ENCODE assay signal across 8 cellular contexts in genomic region chr11:2928605-2929510, GRCh38. TPM values are rescaled to one million over a fixed set of nuclear protein-coding genes. Genes with fewer than 3 reads are reported as not detected.
DNase-seq lines count a peak whose midpoint lies in the region; ATAC-seq and TF ChIP-seq lines count a peak whose summit lies in the region.

Gene PHLDA2 (minus strand): TSS chr11:2929420. CDS start chr11:2929364, 56 bp downstream.

- no peak within 1 kb of the TSS for H3K23ac ChIP-seq in H9 (ENCODE audit: insufficient read length, low read depth, low read length)

- peak within 1 kb of the TSS; percentile 25 for H3K9ac ChIP-seq in H9 (ENCODE audit: extremely low read depth, insufficient read length, low read length)

- no peak within 1 kb of the TSS for H2BK12ac ChIP-seq in H9 (ENCODE audit: insufficient read length, low read depth, low read length)

- peaks cover 6 to 8% of the 10 kb centered on the region in 2 experiments for H3K4me1 Mint-ChIP-seq in H9
- peaks cover 35% of the 10 kb centered on the region for H3K4me1 Mint-ChIP-seq in activated naive CD8-positive, alpha-beta T cell treated with anti-CD3 and anti-CD28 coated beads, Interleukin-2, amount 50 U/mL, for 24 hours

- no peak within 1 kb of the TSS for H4K8ac ChIP-seq in H9 (replicated peaks; ENCODE audit: insufficient read length, low read depth, low read length)

- TF ChIP-seq CTCF in H9 (conservative IDR thresholded peaks at IDR 0.05) (no peak), RWPE2 (IDR thresholded peaks at IDR 0.05; ENCODE audit: poor library complexity, severe bottlenecking) (no peak), right atrium auricular region (IDR thresholded peaks at IDR 0.05) (no peak), retinal pigment epithelial cell (conservative IDR thresholded peaks at IDR 0.05; ENCODE audit: low read depth, low read length) (no peak)

- H3K27ac ChIP-seq in H9 (ENCODE audit: insufficient read length, low read depth, low read length), result no peak within 1 kb of the TSS
- peak within 1 kb of the TSS; percentile 93 for H3K27ac ChIP-seq in RWPE2 (ENCODE audit: poor library complexity, severe bottlenecking)
- H3K27ac ChIP-seq in right atrium auricular region, result peak within 1 kb of the TSS; percentile 29 to 52
- H3K27ac ChIP-seq in SJCRH30, result no peak within 1 kb of the TSS
- H3K27ac ChIP-seq in substantia nigra (ENCODE audit: low read depth, low read length, poor library complexity, severe bottlenecking), result no peak within 1 kb of the TSS

- no peak within 1 kb of the TSS for H2BK15ac ChIP-seq in H9 (ENCODE audit: low read depth, low read length)

- H3K27me3 ChIP-seq in H9 (ENCODE audit: insufficient read depth, low read length) (peaks cover 18% of the 10 kb centered on the region; the same call in 1 of the 2 replicates), RWPE2 (ENCODE audit: insufficient read depth, poor library complexity, severe bottlenecking) (no peaks in the 10 kb centered on the region), right atrium auricular region (peaks cover 0 to 6% of the 10 kb centered on the region in 2 donors), SJCRH30 (no peaks in the 10 kb centered on the region)

- DNase-seq in 8988T, result peak; percentile 85
- DNase-seq in H9, result peak; percentile 67
- DNase-seq in RWPE2 (ENCODE audit: low spot score), result peak; percentile 79
- DNase-seq in activated naive CD8-positive, alpha-beta T cell treated with anti-CD3 and anti-CD28 coated beads, Interleukin-2, amount 50 U/mL, for 24 hours, result peak; percentile 70
- no peak for DNase-seq in right atrium auricular region (ENCODE audit: low spot score)
- DNase-seq in retinal pigment epithelial cell (ENCODE audit: low read depth), result no peak
- no peak for DNase-seq in SJCRH30
- DNase-seq in substantia nigra (lab: John Stamatoyannopoulos, UW), result no peak

- no peak within 1 kb of the TSS for H4K91ac ChIP-seq in H9 (ENCODE audit: insufficient read length, low read depth, low read length)

- H2BK20ac ChIP-seq in H9 (ENCODE audit: low read depth, low read length, poor library complexity, severe bottlenecking), result no peak within 1 kb of the TSS

- peaks cover 10% of the 10 kb centered on the region for H3K23me2 ChIP-seq in H9 (ENCODE audit: insufficient read length, low read depth, low read length, poor library complexity, severe bottlenecking)

- H3K4me1 ChIP-seq in H9 (ENCODE audit: insufficient read depth, low read length), result no peaks in the 10 kb centered on the region
- H3K4me1 ChIP-seq in RWPE2 (ENCODE audit: insufficient read depth, poor library complexity, severe bottlenecking), result peaks cover 18% of the 10 kb centered on the region
- H3K4me1 ChIP-seq in right atrium auricular region, result peaks cover 0 to 39% of the 10 kb centered on the region in 2 donors
- H3K4me1 ChIP-seq in SJCRH30, result no peaks in the 10 kb centered on the region

- no peak within 1 kb of the TSS for H2AK5ac ChIP-seq in H9 (ENCODE audit: insufficient read length, low read length)

- H3K27me3 Mint-ChIP-seq in H9 (ENCODE audit: low read depth), result peaks cover 37% of the 10 kb centered on the region
- peaks cover 23% of the 10 kb centered on the region for H3K27me3 Mint-ChIP-seq in activated naive CD8-positive, alpha-beta T cell treated with anti-CD3 and anti-CD28 coated beads, Interleukin-2, amount 50 U/mL, for 24 hours

- H4K5ac ChIP-seq in H9 (ENCODE audit: insufficient read length, low read depth, low read length), result no peak within 1 kb of the TSS

- H2AFZ ChIP-seq in H9 (ENCODE audit: low read length), result no peak within 1 kb of the TSS

- no CpG with 5 or more reads among the region's 109 CpGs for WGBS in H9 (ENCODE audit: extremely low coverage, insufficient read length, low lambda C conversion rate)

- ATAC-seq in RWPE2 (ENCODE audit: low read depth), result peak; percentile 1; the same call in 2 of the 3 replicates
- ATAC-seq in activated naive CD8-positive, alpha-beta T cell treated with anti-CD3 and anti-CD28 coated beads, Interleukin-2, amount 50 U/mL, for 24 hours, result peak; percentile 17

- H2BK5ac ChIP-seq in H9 (ENCODE audit: insufficient read length, low read length), result no peak within 1 kb of the TSS

- H3K36me3 ChIP-seq in RWPE2 (ENCODE audit: low read depth) (peaks cover 22% of the 10 kb centered on the region), right atrium auricular region (no peaks in the 10 kb centered on the region), SJCRH30 (no peaks in the 10 kb centered on the region)

- H3K36me3 Mint-ChIP-seq in H9 (ENCODE audit: insufficient read depth in 1 of 3, low read depth in 3 of 3), result peaks cover 0 to 5% (median 0%) of the 10 kb centered on the region in 3 experiments; a peak in 1 of 7 replicates
- H3K36me3 Mint-ChIP-seq in activated naive CD8-positive, alpha-beta T cell treated with anti-CD3 and anti-CD28 coated beads, Interleukin-2, amount 50 U/mL, for 24 hours (ENCODE audit: low read depth), result no peaks in the 10 kb centered on the region

- H2BK120ac ChIP-seq in H9 (ENCODE audit: low read depth, low read length, poor library complexity, severe bottlenecking), result no peak within 1 kb of the TSS

- H3K9me3 ChIP-seq in H9 (ENCODE audit: control insufficient read depth, low read depth, low read length), result no peaks in the 10 kb centered on the region
- H3K9me3 ChIP-seq in RWPE2 (ENCODE audit: severe bottlenecking), result no peaks in the 10 kb centered on the region
- H3K9me3 ChIP-seq in right atrium auricular region, result no peaks in the 10 kb centered on the region
- H3K9me3 ChIP-seq in SJCRH30 (replicated peaks), result no peaks in the 10 kb centered on the region

- H3K9me3 Mint-ChIP-seq in H9, result peaks cover 0 to 2% of the 10 kb centered on the region in 2 experiments; a peak in 3 of 5 replicates
- H3K9me3 Mint-ChIP-seq in activated naive CD8-positive, alpha-beta T cell treated with anti-CD3 and anti-CD28 coated beads, Interleukin-2, amount 50 U/mL, for 24 hours, result no peaks in the 10 kb centered on the region

- H3K14ac ChIP-seq in H9 (ENCODE audit: insufficient read depth, low read length), result peak within 1 kb of the TSS; percentile 73

- H3K27ac Mint-ChIP-seq in H9, result peak within 1 kb of the TSS in 1 of 3 experiments; percentile 79; a peak in 2 of 7 replicates
- H3K27ac Mint-ChIP-seq in activated naive CD8-positive, alpha-beta T cell treated with anti-CD3 and anti-CD28 coated beads, Interleukin-2, amount 50 U/mL, for 24 hours, result peak within 1 kb of the TSS; percentile 70

- H3K4ac ChIP-seq in H9 (ENCODE audit: low read depth, low read length), result no peak within 1 kb of the TSS

- H3K4me3 ChIP-seq in RWPE2 (ENCODE audit: severe bottlenecking) (peak within 1 kb of the TSS; percentile 78), right atrium auricular region (peak within 1 kb of the TSS; percentile 43 to 60), retinal pigment epithelial cell (ENCODE audit: low read length) (peak within 1 kb of the TSS; percentile 60), SJCRH30 (no peak within 1 kb of the TSS)

- H3K79me1 ChIP-seq in H9 (ENCODE audit: insufficient read depth, low read depth, low read length, poor library complexity, severe bottlenecking), result no peaks in the 10 kb centered on the region

- no peaks in the 10 kb centered on the region for H3K79me2 ChIP-seq in H9 (ENCODE audit: insufficient read depth, low read length)

- peak within 1 kb of the TSS; percentile 79 to 89 for H3K4me3 Mint-ChIP-seq in H9
- peak within 1 kb of the TSS; percentile 77 for H3K4me3 Mint-ChIP-seq in activated naive CD8-positive, alpha-beta T cell treated with anti-CD3 and anti-CD28 coated beads, Interleukin-2, amount 50 U/mL, for 24 hours

- no peak within 1 kb of the TSS for H3K56ac ChIP-seq in H9 (ENCODE audit: insufficient read length, low read depth, low read length)

- peak within 1 kb of the TSS; percentile 79 for H3K4me2 ChIP-seq in H9 (ENCODE audit: insufficient read depth, insufficient read length, low read length)

- no peak within 1 kb of the TSS for H3T11ph ChIP-seq in H9 (ENCODE audit: low read length)

- H3K18ac ChIP-seq in H9 (ENCODE audit: insufficient read length, low read depth, low read length), result peak within 1 kb of the TSS; percentile 70

- no peaks in the 10 kb centered on the region for H4K20me1 ChIP-seq in H9 (ENCODE audit: control insufficient read depth, insufficient read depth, insufficient read length)

RNA-seq across cellular contexts. Expression of gene PHLDA2, which starts in this region (rescaled TPM):
- total RNA-seq in H9 (2021) (41.5 and 42.8 TPM in 2 replicates), right atrium auricular region (1 to 10 TPM; 1.8 to 2.6 TPM)
- not detected in 2 replicates for total RNA-seq in SJCRH30 (2014; rRNA removed; shearing (Covaris generic))

Comparison
In these comparisons a context has a peak if more than half of its experiments do, and no peak if none do; other contexts are left out.
1. RNA of gene PHLDA2 (total RNA-seq): 41.5 to 42.8 TPM in H9; 1.8 to 2.6 TPM in right atrium auricular region and not detected in SJCRH30; every median in the first group is over 10 times any median in the second.
2. DNase-seq: peak in 8988T (single experiment), H9 (single experiment), RWPE2 (single experiment) and activated naive CD8-positive, alpha-beta T cell treated with anti-CD3 and anti-CD28 coated beads, Interleukin-2, amount 50 U/mL, for 24 hours (single experiment); none in right atrium auricular region (single experiment), retinal pigment epithelial cell (single experiment), SJCRH30 (0 of 2) and substantia nigra (0 of 49).
3. H3K27ac ChIP-seq: peak in RWPE2 (single experiment) and right atrium auricular region (2 of 2); none in H9 (single experiment), SJCRH30 (single experiment) and substantia nigra (single experiment).